ENCODE assay signal across 1 cellular context in genomic region chr19:980133-980998, GRCh38.
TF ChIP-seq lines count a peak whose summit lies in the region.

No MANE protein-coding gene starts in this region.

TF ChIP-seq in HepG2, 621 proteins besides CTCF, POLR2A, EP300 and RAD21 (continued from another document):
- TF ChIP-seq ZMAT3 (CRISPR knock-in tag; conservative IDR thresholded peaks at IDR 0.05) (0 out of 2 replicates have a peak, but pooled peaks have one; percentile 47), HDAC2 (CRISPR knock-in tag; IDR thresholded peaks at IDR 0.05) (peak; percentile 72; the same call in 1 of the 2 replicates), RXRB (CRISPR knock-in tag; IDR thresholded peaks at IDR 0.05; ENCODE audit: borderline replicate concordance) (peak; percentile 89), ZNF235 (CRISPR knock-in tag; IDR thresholded peaks at IDR 0.05; ENCODE audit: borderline replicate concordance) (peak; percentile 29; the same call in 1 of the 2 replicates), RXRA (CRISPR knock-in tag; IDR thresholded peaks at IDR 0.05) (peak; percentile 93), ZNF124 (CRISPR knock-in tag; IDR thresholded peaks at IDR 0.05) (no peak), MAFF (IDR thresholded peaks at IDR 0.05; ENCODE audit: low read depth, low read length) (no peak), TFE3 (CRISPR knock-in tag; IDR thresholded peaks at IDR 0.05) (peak; percentile 59), SRSF1 (optimal IDR thresholded peaks at IDR 0.05; ENCODE audit: low read depth, low read length) (peak; percentile 79), NKX3-1 (CRISPR knock-in tag; IDR thresholded peaks at IDR 0.05) (0 out of 2 replicates have a peak, but pooled peaks have one; percentile 34), HES4 (CRISPR knock-in tag; IDR thresholded peaks at IDR 0.05; ENCODE audit: borderline replicate concordance) (no peak), KLF9 (CRISPR knock-in tag; IDR thresholded peaks at IDR 0.05; ENCODE audit: low read depth) (0 out of 2 replicates have a peak, but pooled peaks have one; percentile 86)
